ENCODE assay signal across 1 cellular context in the genomic region with DNA sequence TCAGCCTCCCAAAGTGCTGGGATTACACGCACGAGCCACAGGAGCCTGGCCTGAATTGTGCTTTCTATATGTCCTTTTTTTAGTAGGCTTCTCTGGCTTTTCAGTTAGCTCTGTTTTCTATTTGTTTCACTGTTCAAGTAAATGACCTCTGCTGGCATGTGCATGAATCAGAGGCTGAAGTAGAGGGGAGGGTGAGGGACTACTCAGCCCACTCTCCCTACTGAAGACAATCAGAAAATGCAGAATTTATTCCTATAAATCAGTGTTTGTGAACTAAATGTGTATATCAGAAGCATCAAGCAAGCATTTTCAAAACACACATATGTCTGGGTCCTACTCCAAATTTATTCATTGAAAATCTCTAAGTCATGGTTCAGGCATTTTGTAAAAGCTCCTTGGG.
TF ChIP-seq lines count a peak whose summit lies in the region.

No MANE protein-coding gene starts in this region.

TF ChIP-seq in K562, 482 proteins besides CTCF, POLR2A, EP300 and RAD21 (continued from another document):
- TF ChIP-seq, protein P1, sequence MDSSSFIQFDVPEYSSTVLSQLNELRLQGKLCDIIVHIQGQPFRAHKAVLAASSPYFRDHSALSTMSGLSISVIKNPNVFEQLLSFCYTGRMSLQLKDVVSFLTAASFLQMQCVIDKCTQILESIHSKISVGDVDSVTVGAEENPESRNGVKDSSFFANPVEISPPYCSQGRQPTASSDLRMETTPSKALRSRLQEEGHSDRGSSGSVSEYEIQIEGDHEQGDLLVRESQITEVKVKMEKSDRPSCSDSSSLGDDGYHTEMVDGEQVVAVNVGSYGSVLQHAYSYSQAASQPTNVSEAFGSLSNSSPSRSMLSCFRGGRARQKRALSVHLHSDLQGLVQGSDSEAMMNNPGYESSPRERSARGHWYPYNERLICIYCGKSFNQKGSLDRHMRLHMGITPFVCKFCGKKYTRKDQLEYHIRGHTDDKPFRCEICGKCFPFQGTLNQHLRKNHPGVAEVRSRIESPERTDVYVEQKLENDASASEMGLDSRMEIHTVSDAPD (CRISPR knock-in tag; IDR thresholded peaks at IDR 0.05): no peak
